ENCODE assay signal across 4 cellular contexts in genomic region chr2:130529545-130529944, GRCh38. TPM values are rescaled to one million over a fixed set of nuclear protein-coding genes. Genes with fewer than 3 reads are reported as not detected.
"Had no signal": no experiment of that assay in that cellular context is flagged by ENCODE, and none has a peak within 500 bp of the region (broad histone marks: within the 10 kb centered on the region; RNA-seq: fewer than 3 reads in every experiment).

No MANE protein-coding gene starts in this region.

RNA-seq across cellular contexts. Expression of gene CFC1B, which starts 8.5 kb away (rescaled TPM):
- total RNA-seq: LHCN-M2, M059J, MCF 10A, NCI-H460 had no signal

RNA-seq across cellular contexts. Expression of gene POTEI, which starts 20.4 kb away (rescaled TPM):
- total RNA-seq: LHCN-M2, M059J, MCF 10A, NCI-H460 had no signal
